ENCODE assay signal across 8 cellular contexts in genomic region chr4:973431-974397, GRCh38. TPM values are rescaled to one million over a fixed set of nuclear protein-coding genes. Genes with fewer than 3 reads are reported as not detected.
DNase-seq lines count a peak whose midpoint lies in the region; ATAC-seq and TF ChIP-seq lines count a peak whose summit lies in the region.

TSS of gene DGKQ (minus strand) at chr4:973569. CDS start at chr4:973482, 87 bp downstream.

- peaks cover 6% of the 10 kb centered on the region for H3K4me1 Mint-ChIP-seq in T-helper 17 cell

- H3K27ac ChIP-seq in psoas muscle = no peak within 1 kb of the TSS

- DNase-seq in COR-L47 (lab: John Stamatoyannopoulos, UW) (peak; percentile 20), T-helper 17 cell (peak; percentile 81 to 91 (median 91)), amniotic epithelial cell (ENCODE audit: low read depth) (peak; percentile 70), left ventricle myocardium superior (peak; percentile 94), psoas muscle (peak; percentile 88 to 93), ureter (ENCODE audit: low spot score) (peak; percentile 88)
- DNase-seq in Jurkat, Clone E6-1 (ENCODE audit: low read depth, low spot score) = peak; percentile 39

- 21 to 38% (median 28%) methylated on average over 63 to 123 of the region's 123 CpGs for WGBS in psoas muscle, 3 donors

- peak; percentile 62 for ATAC-seq in GM21528 (IDR thresholded peaks at IDR 0.05; ENCODE audit: low FRiP score, unreplicated experiment)
- ATAC-seq in T-helper 17 cell = peak; percentile 94
- ATAC-seq in left ventricle myocardium superior = peak; percentile 98
- ATAC-seq in psoas muscle = peak; percentile 99

- peaks cover 18% of the 10 kb centered on the region for H3K4me1 ChIP-seq in psoas muscle

- H3K36me3 Mint-ChIP-seq in T-helper 17 cell (ENCODE audit: low read depth) = no peaks in the 10 kb centered on the region

- H3K27me3 ChIP-seq in psoas muscle (ENCODE audit: insufficient read depth in 3 of 3, low read length in 2 of 3) = peaks cover 0 to 3% (median 2%) of the 10 kb centered on the region in 3 donors

- peak within 1 kb of the TSS; percentile 66 for H3K4me3 Mint-ChIP-seq in T-helper 17 cell

- intact Hi-C loops in left ventricle myocardium superior (cut with micrococcal nuclease) = no loop called here
- intact Hi-C loops in psoas muscle (cut with DNase I) = loop anchor here in 1 of 2 donors (5.0 kb wide), 1 partner anchor 41 kb away; the partner anchor contains the start of genes GAK and TMEM175

- H3K27ac Mint-ChIP-seq in T-helper 17 cell = no peak within 1 kb of the TSS

- no peak for TF ChIP-seq CTCF in psoas muscle (IDR thresholded peaks at IDR 0.05)

- peak within 1 kb of the TSS; percentile 66 for H3K4me3 ChIP-seq in Jurkat, Clone E6-1 (ENCODE audit: low read length)
- H3K4me3 ChIP-seq in psoas muscle = peak within 1 kb of the TSS; percentile 83

- H3K27me3 Mint-ChIP-seq in T-helper 17 cell = no peaks in the 10 kb centered on the region

- H3K9me3 ChIP-seq in T-helper 17 cell (ENCODE audit: control insufficient read depth, low read length, poor library complexity, severe bottlenecking) (no peaks in the 10 kb centered on the region), psoas muscle (no peaks in the 10 kb centered on the region)

- no peaks in the 10 kb centered on the region for H3K36me3 ChIP-seq in psoas muscle (ENCODE audit: insufficient read depth in 1 of 2, low read depth in 1 of 2)

RNA-seq across cellular contexts. Expression of gene DGKQ, which starts in this region (rescaled TPM):
- 12.8 TPM for polyA plus RNA-seq in Jurkat, Clone E6-1 (2012; ENCODE audit: insufficient read depth, insufficient read length)
- total RNA-seq in T-helper 17 cell (10 to 100 TPM; 13.5 to 14.4 TPM), left ventricle myocardium superior (3.6 TPM), psoas muscle (1 to 10 TPM; 2.8 to 3.9 (median 3.5) TPM), ureter (17.0 TPM)
- polyA plus RNA-seq in psoas muscle = 1 to 10 TPM; 2.2 to 2.5 (median 2.4) TPM

Comparison
In these comparisons a context has a peak if more than half of its experiments do, and no peak if none do; other contexts are left out.
1. DNase-seq: peak in every context shown above with its lines; median percentile 94 in left ventricle myocardium superior; 91 in T-helper 17 cell; 90 in psoas muscle; 88 in ureter; 70 in amniotic epithelial cell; 39 in Jurkat, Clone E6-1; 20 in COR-L47.